9 cellular contexts compared by ENCODE assay signal in the genomic region with DNA sequence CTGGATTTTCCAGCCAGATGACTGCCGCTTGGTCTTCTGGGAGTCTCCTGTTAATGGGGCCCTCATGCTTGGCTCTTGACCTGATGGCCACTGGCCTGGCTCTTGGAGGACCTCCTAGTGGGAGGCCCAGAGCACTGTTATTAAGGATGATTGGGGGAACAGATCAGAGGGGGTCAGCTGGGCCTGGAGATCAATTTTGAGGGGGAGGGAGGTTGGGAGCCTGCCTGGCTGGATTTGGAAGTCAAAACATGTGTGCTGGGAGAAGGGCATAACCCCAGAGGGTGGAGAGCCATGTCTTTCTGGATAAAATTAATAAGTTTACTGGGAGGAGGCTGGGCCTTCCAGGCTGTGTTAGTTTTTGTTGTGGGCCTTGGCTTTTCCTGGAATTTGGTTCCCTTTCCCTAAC. TPM values are rescaled to one million over a fixed set of nuclear protein-coding genes. Genes with fewer than 3 reads are reported as not detected.
A peak's percentile ranks its signal among the peaks of the same experiment; 100 is the strongest.
DNase-seq lines count a peak whose midpoint lies in the region; ATAC-seq, FAIRE-seq and TF ChIP-seq lines count a peak whose summit lies in the region.
"Had no signal": no experiment of that assay in that cellular context is flagged by ENCODE, and none has a peak within 500 bp of the region (broad histone marks: within the 10 kb centered on the region; RNA-seq: fewer than 3 reads in every experiment).

No MANE protein-coding gene starts in this region.

- peaks cover 15% of the 10 kb centered on the region for H3K36me3 Mint-ChIP-seq in brain

- peak overlapping the region; percentile 85 to 95 (median 90) for H3K4me3 Mint-ChIP-seq in brain

- no peaks in the 10 kb centered on the region for H4K20me1 ChIP-seq in SK-N-SH (ENCODE audit: insufficient read depth)

- TF ChIP-seq CTCF in SK-N-SH (IDR thresholded peaks at IDR 0.05) (no peak), brain (conservative IDR thresholded peaks at IDR 0.05) (no peak), thoracic aorta (IDR thresholded peaks at IDR 0.05) (no peak)

- ATAC-seq in SK-N-SH treated with all-trans-retinoic acid at 6 μM for 48 hours (no peak), thoracic aorta (ENCODE audit: insufficient number of reproducible peaks, low FRiP score, low read depth) (no peak)

- H3K27ac ChIP-seq in SK-N-SH (ENCODE audit: low read depth in 2 of 2, low read length in 1 of 2) (peak overlapping the region; percentile 34 to 95), thoracic aorta (peak overlapping the region; percentile 95 to 100)

- peaks cover 2 to 16% (median 11%) of the 10 kb centered on the region in 5 experiments for H3K9me3 Mint-ChIP-seq in brain

- H3K27me3 Mint-ChIP-seq in brain, result no peaks in the 10 kb centered on the region

- H3K27me3 ChIP-seq in SK-N-SH (ENCODE audit: insufficient read depth) (no peaks in the 10 kb centered on the region), thoracic aorta (replicated peaks; ENCODE audit: insufficient read depth) (no peaks in the 10 kb centered on the region)

- no peak for DNase-seq in SK-N-SH
- DNase-seq in medulla oblongata (ENCODE audit: extremely low spot score), result peak; percentile 34
- DNase-seq in thoracic aorta (ENCODE audit: low spot score), result no peak
- DNase-seq in H54 (ENCODE audit: insufficient read length, low spot score), result no peak
- DNase-seq in stimulated activated CD4-positive, alpha-beta T cell treated with anti-CD3 and anti-CD28 coated beads, Interleukin-4, amount 100 ng/mL, for 24 hours, result no peak
- DNase-seq in activated CD8-positive, alpha-beta memory T cell treated with anti-CD3 and anti-CD28 coated beads for 24 hours, result no peak

- no peaks in the 10 kb centered on the region for H3K9me2 ChIP-seq in SK-N-SH

- POLR2A ChIA-PET in SK-N-SH (lab: Yijun Ruan, JAX), result no interaction called here

- H2AFZ ChIP-seq in SK-N-SH (ENCODE audit: low read depth), result no peak overlapping the region

- CTCF ChIA-PET in SK-N-SH (lab: Yijun Ruan, JAX), result interaction anchor here (0.9 kb wide), 1 partner anchor 9 kb away, joined by 3 read pairs; no protein-coding TSS in a partner anchor

- peak overlapping the region; percentile 64 to 99 (median 97) for H3K27ac Mint-ChIP-seq in brain

- H3K4me3 ChIP-seq in SK-N-SH (ENCODE audit: low read depth in 2 of 2, low read length in 1 of 2) (no peak overlapping the region), thoracic aorta (no peak overlapping the region)

- peak overlapping the region; percentile 82; the same call in 1 of the 2 replicates for H3K4me2 ChIP-seq in SK-N-SH

- no peak for TF ChIP-seq EP300 in SK-N-SH (IDR thresholded peaks at IDR 0.05; ENCODE audit: borderline replicate concordance in 1 of 2, low read depth in 1 of 2, low read length in 1 of 2)

- H3K79me2 ChIP-seq in SK-N-SH (ENCODE audit: insufficient read depth), result 0 out of 2 replicates have a peak, but pooled peaks cover 5% of the 10 kb centered on the region

- TF ChIP-seq RAD21 in SK-N-SH (IDR thresholded peaks at IDR 0.05; ENCODE audit: low read length), result no peak

- H3K9ac ChIP-seq in SK-N-SH, result no peak overlapping the region

- peaks cover 26% of the 10 kb centered on the region for H3F3A ChIP-seq in SK-N-SH (replicated peaks; ENCODE audit: insufficient read depth)

- 100% methylated on average over 1 of the region's 1 CpG for whole genome bisulfite sequencing in SK-N-SH (ENCODE audit: low lambda C conversion rate)

- peaks cover 0 to 5% of the 10 kb centered on the region in 2 experiments for H3K36me3 ChIP-seq in SK-N-SH (replicated peaks in 1 of 2; ENCODE audit: control insufficient read depth in 1 of 2, insufficient read depth in 2 of 2, low read length in 1 of 2)
- no peaks in the 10 kb centered on the region for H3K36me3 ChIP-seq in thoracic aorta

- no peak for FAIRE-seq in H54 (lab: Jason Lieb, UNC)
- FAIRE-seq: colon had no signal

- H3K4me1 Mint-ChIP-seq in brain, result peaks cover 38% of the 10 kb centered on the region

- TF ChIP-seq POLR2A in H54 (IDR thresholded peaks at IDR 0.05; ENCODE audit: low read depth, low read length), result no peak

- no peaks in the 10 kb centered on the region for H3K9me3 ChIP-seq in SK-N-SH
- H3K9me3 ChIP-seq in thoracic aorta, result no peaks in the 10 kb centered on the region

- H3K4me1 ChIP-seq in SK-N-SH (ENCODE audit: control insufficient read depth in 1 of 2, insufficient read depth in 2 of 2, low read depth in 1 of 2, low read length in 1 of 2) (peaks cover 4 to 16% of the 10 kb centered on the region in 2 experiments; a peak in 3 of 4 replicates), thoracic aorta (ENCODE audit: control insufficient read depth in 1 of 2, low read depth in 2 of 2) (peaks cover 11 to 34% of the 10 kb centered on the region in 2 donors)

TF ChIP-seq in SK-N-SH, 30 proteins besides CTCF, POLR2A, EP300 and RAD21 (continues in another document):
- TF ChIP-seq RCOR1 (IDR thresholded peaks at IDR 0.05; ENCODE audit: low read length) (no peak), SIN3A (IDR thresholded peaks at IDR 0.05; ENCODE audit: borderline replicate concordance, low read depth, low read length) (no peak), MXI1 (IDR thresholded peaks at IDR 0.05; ENCODE audit: low read depth, low read length) (no peak), CHD2 (IDR thresholded peaks at IDR 0.05; ENCODE audit: low read length, partially characterized antibody) (no peak), YY1 (IDR thresholded peaks at IDR 0.05; ENCODE audit: low read depth) (no peak), POLR2AphosphoS5 (IDR thresholded peaks at IDR 0.05; ENCODE audit: low read depth, low read length) (no peak), NFIC (IDR thresholded peaks at IDR 0.05; ENCODE audit: borderline replicate concordance) (no peak), GATA2 (CRISPR knock-in tag; IDR thresholded peaks at IDR 0.05) (no peak)
- TF ChIP-seq, protein P1, sequence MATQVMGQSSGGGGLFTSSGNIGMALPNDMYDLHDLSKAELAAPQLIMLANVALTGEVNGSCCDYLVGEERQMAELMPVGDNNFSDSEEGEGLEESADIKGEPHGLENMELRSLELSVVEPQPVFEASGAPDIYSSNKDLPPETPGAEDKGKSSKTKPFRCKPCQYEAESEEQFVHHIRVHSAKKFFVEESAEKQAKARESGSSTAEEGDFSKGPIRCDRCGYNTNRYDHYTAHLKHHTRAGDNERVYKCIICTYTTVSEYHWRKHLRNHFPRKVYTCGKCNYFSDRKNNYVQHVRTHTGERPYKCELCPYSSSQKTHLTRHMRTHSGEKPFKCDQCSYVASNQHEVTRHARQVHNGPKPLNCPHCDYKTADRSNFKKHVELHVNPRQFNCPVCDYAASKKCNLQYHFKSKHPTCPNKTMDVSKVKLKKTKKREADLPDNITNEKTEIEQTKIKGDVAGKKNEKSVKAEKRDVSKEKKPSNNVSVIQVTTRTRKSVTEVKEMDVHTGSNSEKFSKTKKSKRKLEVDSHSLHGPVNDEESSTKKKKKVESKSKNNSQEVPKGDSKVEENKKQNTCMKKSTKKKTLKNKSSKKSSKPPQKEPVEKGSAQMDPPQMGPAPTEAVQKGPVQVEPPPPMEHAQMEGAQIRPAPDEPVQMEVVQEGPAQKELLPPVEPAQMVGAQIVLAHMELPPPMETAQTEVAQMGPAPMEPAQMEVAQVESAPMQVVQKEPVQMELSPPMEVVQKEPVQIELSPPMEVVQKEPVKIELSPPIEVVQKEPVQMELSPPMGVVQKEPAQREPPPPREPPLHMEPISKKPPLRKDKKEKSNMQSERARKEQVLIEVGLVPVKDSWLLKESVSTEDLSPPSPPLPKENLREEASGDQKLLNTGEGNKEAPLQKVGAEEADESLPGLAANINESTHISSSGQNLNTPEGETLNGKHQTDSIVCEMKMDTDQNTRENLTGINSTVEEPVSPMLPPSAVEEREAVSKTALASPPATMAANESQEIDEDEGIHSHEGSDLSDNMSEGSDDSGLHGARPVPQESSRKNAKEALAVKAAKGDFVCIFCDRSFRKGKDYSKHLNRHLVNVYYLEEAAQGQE (IDR thresholded peaks at IDR 0.05; ENCODE audit: low read depth, low read length), result no peak

TF ChIP-seq in SK-N-SH treated with all-trans-retinoic acid at 6 μM for 48 hours, 23 proteins besides CTCF, POLR2A, EP300 and RAD21:
- TF ChIP-seq ARNTL (CRISPR knock-in tag; IDR thresholded peaks at IDR 0.05; ENCODE audit: borderline replicate concordance, low read depth), result no peak
- TF ChIP-seq ZC3H10 (CRISPR knock-in tag; IDR thresholded peaks at IDR 0.05), result no peak
- no peak for TF ChIP-seq SNAI2 (CRISPR knock-in tag; IDR thresholded peaks at IDR 0.05)

RNA-seq across cellular contexts. Expression of a gene that starts 1.3 kb away (rescaled TPM):
- polyA plus RNA-seq in SK-N-SH (2012; rRNA removed) (10.3 and 13.3 TPM in 2 replicates), brain (ENCODE audit: insufficient read depth, low read depth, low replicate concordance) (8.0 TPM)
- polyA plus RNA-seq in SK-N-SH (2012; cell fraction: cytosol; rRNA removed), result 10.1 and 11.0 TPM in 2 replicates
- 6.0 and 9.4 TPM in 2 replicates for polyA plus RNA-seq in SK-N-SH (2012; cell fraction: nucleus; rRNA removed)
- 1 to 10 TPM; 6.5 to 9.9 TPM for total RNA-seq in thoracic aorta
